Comparison of ENCODE assay signal across 9 cellular contexts in genomic region chr5:139271201-139272027, GRCh38. TPM values are rescaled to one million over a fixed set of nuclear protein-coding genes. Genes with fewer than 3 reads are reported as not detected.
DNase-seq lines count a peak whose midpoint lies in the region; FAIRE-seq and TF ChIP-seq lines count a peak whose summit lies in the region.
"Had no signal": no experiment of that assay in that cellular context is flagged by ENCODE, and none has a peak within 500 bp of the region (broad histone marks: within the 10 kb centered on the region; RNA-seq: fewer than 3 reads in every experiment).

No MANE protein-coding gene starts in this region.

- no peak overlapping the region for H3K18ac ChIP-seq in trophoblast cell (ENCODE audit: low read length)

- H3K9me3 ChIP-seq in mammary epithelial cell (replicated peaks; ENCODE audit: insufficient read depth, low read length) (no peaks in the 10 kb centered on the region), trophoblast cell (ENCODE audit: insufficient read depth, low read depth, low read length) (no peaks in the 10 kb centered on the region), kidney (ENCODE audit: control insufficient read depth in 1 of 2, low read length in 2 of 2) (no peaks in the 10 kb centered on the region)

- H4K12ac ChIP-seq in trophoblast cell (ENCODE audit: low read depth, low read length): no peak overlapping the region

- H4K8ac ChIP-seq in trophoblast cell (ENCODE audit: low read depth, low read length): no peak overlapping the region

- H3K79me2 ChIP-seq in mammary epithelial cell (ENCODE audit: insufficient read depth, low read length): peaks cover 24% of the 10 kb centered on the region
- H3K79me2 ChIP-seq in trophoblast cell (ENCODE audit: control insufficient read depth, insufficient read depth, low read length, poor library complexity): peaks cover 5% of the 10 kb centered on the region

- H3K4me3 ChIP-seq in mammary epithelial cell (replicated peaks in 1 of 3; ENCODE audit: insufficient read depth in 1 of 3, low read depth in 2 of 3, low read length in 3 of 3) (no peak overlapping the region), trophoblast cell (ENCODE audit: low read depth, low read length) (no peak overlapping the region), kidney (ENCODE audit: low read length in 2 of 2) (no peak overlapping the region), dorsolateral prefrontal cortex (no peak overlapping the region)
- H3K4me3 ChIP-seq: skin epidermis had no signal

- no peak overlapping the region for H2BK5ac ChIP-seq in trophoblast cell (ENCODE audit: low read depth, low read length, poor library complexity)

- DNase-seq in GM04503 (ENCODE audit: low read depth) (peak; percentile 47), NCI-H2196 (lab: John Stamatoyannopoulos, UW; ENCODE audit: unreplicated experiment) (peak; percentile 23), mammary epithelial cell (peak; percentile 72), trophoblast cell (peak; percentile 24 to 73), kidney (no peak), anterior cingulate cortex (lab: John Stamatoyannopoulos, UW) (no peak), dorsolateral prefrontal cortex (no peak)
- DNase-seq: substantia nigra had no signal

- H2AK5ac ChIP-seq in trophoblast cell (ENCODE audit: low read length): no peak overlapping the region

- H3K79me1 ChIP-seq in trophoblast cell (ENCODE audit: low read length): peaks cover 8% of the 10 kb centered on the region

- CTCF ChIA-PET in mammary epithelial cell (lab: Charles Lee; ENCODE audit: low non-redundant PET): no interaction called here

- 25% methylated on average over 4 of the region's 4 CpGs for WGBS in mammary epithelial cell (ENCODE audit: low coverage, missing lambda C conversion rate)
- no CpG with 5 or more reads among the region's 4 CpGs for WGBS in trophoblast cell (ENCODE audit: extremely low coverage, insufficient coverage, insufficient read length)

- dilution Hi-C loops in mammary epithelial cell (cut with HindIII; ENCODE audit: low sequenced_read_pairs): no loop called here

- H3K36me3 ChIP-seq in mammary epithelial cell (ENCODE audit: insufficient read depth, low read length): peaks cover 4% of the 10 kb centered on the region
- H3K36me3 ChIP-seq in trophoblast cell (ENCODE audit: control insufficient read depth in 1 of 2, insufficient read depth in 2 of 2, low read length in 2 of 2): peaks cover 2 to 3% of the 10 kb centered on the region in 2 experiments
- no peaks in the 10 kb centered on the region for H3K36me3 ChIP-seq in kidney (ENCODE audit: control insufficient read depth in 1 of 2, insufficient read depth in 2 of 2, low read length in 2 of 2)

- H3K4ac ChIP-seq in trophoblast cell (ENCODE audit: low read depth, low read length): no peak overlapping the region

- FAIRE-seq in kidney (lab: Jason Lieb, UNC): no peak

- intact Hi-C loops in mammary epithelial cell (cut with micrococcal nuclease) (no loop called here), kidney (cut with DNase I) (no loop called here), dorsolateral prefrontal cortex (cut with DNase I) (loop anchor here in 1 of 2 donors (2.0 to 10.0 kb wide), 2 partner anchors 23 to 243 kb away; no protein-coding TSS in a partner anchor)

- H3K23ac ChIP-seq in trophoblast cell (ENCODE audit: low read length): no peak overlapping the region

- H3K27me3 ChIP-seq in mammary epithelial cell (ENCODE audit: insufficient read depth, low read length): no peaks in the 10 kb centered on the region
- H3K27me3 ChIP-seq in trophoblast cell (ENCODE audit: insufficient read depth, low read length): no peaks in the 10 kb centered on the region
- no peaks in the 10 kb centered on the region for H3K27me3 ChIP-seq in dorsolateral prefrontal cortex

- no peak overlapping the region for H3K14ac ChIP-seq in trophoblast cell (ENCODE audit: low read length)

- no peak overlapping the region for H2BK120ac ChIP-seq in trophoblast cell (ENCODE audit: insufficient read depth, low read length, poor library complexity)

- H2AFZ ChIP-seq in mammary epithelial cell (ENCODE audit: low read depth, low read length) (peak overlapping the region; percentile 30), trophoblast cell (ENCODE audit: insufficient read depth, low read length, poor library complexity) (no peak overlapping the region)

- H3K27ac ChIP-seq in mammary epithelial cell (ENCODE audit: insufficient read depth, low read depth, low read length) (peak overlapping the region; percentile 22), trophoblast cell (ENCODE audit: low read depth, low read length) (no peak overlapping the region), kidney (ENCODE audit: low read depth in 2 of 2, low read length in 2 of 2) (no peak overlapping the region), dorsolateral prefrontal cortex (peak overlapping the region in 17 of 59 donors; percentile 1 to 93 (median 27))

- BruUV-seq in mammary epithelial cell (replicated peaks; lab: Mats Ljungman, UMichigan): no TSS peak

- H4K91ac ChIP-seq in trophoblast cell (ENCODE audit: low read depth, low read length): no peak overlapping the region

- in situ Hi-C loops in mammary epithelial cell (cut with MboI; ENCODE audit: low sequenced_read_pairs in 2 of 2): loop anchor here (25.0 kb wide), 2 partner anchors 409 to 684 kb away; partner anchors contain the start of gene HSPA9 (in 2 of the 2)

- TF ChIP-seq CTCF in mammary epithelial cell (conservative IDR thresholded peaks at IDR 0.05 in 1 of 2, IDR thresholded peaks at IDR 0.05 in 1 of 2; ENCODE audit: extremely low read depth in 1 of 2, insufficient read depth in 1 of 2, low read depth in 1 of 2, low read length in 2 of 2) (no peak), kidney (IDR thresholded peaks at IDR 0.05; ENCODE audit: borderline replicate concordance, extremely low read depth, insufficient read depth) (no peak), dorsolateral prefrontal cortex (IDR thresholded peaks at IDR 0.05 in 54 of 56, conservative IDR thresholded peaks at IDR 0.05 in 2 of 56; ENCODE audit: low read depth in 1 of 56, partially characterized antibody in 56 of 56) (no peak)

- no peaks in the 10 kb centered on the region for H4K20me1 ChIP-seq in mammary epithelial cell (ENCODE audit: insufficient read depth, low read length)

- H3K4me1 ChIP-seq in mammary epithelial cell (ENCODE audit: insufficient read depth, low read length) (peaks cover 43% of the 10 kb centered on the region), trophoblast cell (ENCODE audit: control insufficient read depth in 1 of 2, insufficient read depth in 2 of 2, low read length in 2 of 2) (peaks cover 12 to 21% of the 10 kb centered on the region in 2 experiments), kidney (ENCODE audit: control insufficient read depth in 1 of 2, insufficient read depth in 1 of 2, low read depth in 1 of 2, low read length in 2 of 2) (peaks cover 14 to 17% of the 10 kb centered on the region in 2 donors)

- H2BK12ac ChIP-seq in trophoblast cell (ENCODE audit: low read length): no peak overlapping the region

- H3K4me2 ChIP-seq in mammary epithelial cell (ENCODE audit: insufficient read depth, low read depth, low read length): peak overlapping the region; percentile 6
- H3K4me2 ChIP-seq in trophoblast cell (ENCODE audit: low read length): no peak overlapping the region

- no peak overlapping the region for H3K9ac ChIP-seq in mammary epithelial cell (ENCODE audit: insufficient read depth, low read length)
- no peak overlapping the region for H3K9ac ChIP-seq in trophoblast cell (ENCODE audit: low read length)
- no peak overlapping the region for H3K9ac ChIP-seq in kidney (ENCODE audit: low read length in 2 of 2)

RNA-seq across cellular contexts. Expression of gene MATR3, which starts 22.1 kb away (rescaled TPM):
- total RNA-seq in mammary epithelial cell: 100 to 1,000 TPM; 118 to 185 TPM
- 62.8 TPM for polyA plus RNA-seq in mammary epithelial cell
- polyA minus RNA-seq in mammary epithelial cell: 219 TPM
- polyA plus RNA-seq in trophoblast cell (2013): 164 and 185 TPM in 2 replicates
- 215 TPM for total RNA-seq in kidney
- polyA plus RNA-seq in kidney (ENCODE audit: insufficient read depth, low read depth, low replicate concordance): 124 TPM
- 100 to 1,000 TPM; 154 to 477 (median 345) TPM for total RNA-seq in dorsolateral prefrontal cortex

Comparison
In these comparisons a context has a peak if more than half of its experiments do, and no peak if none do; other contexts are left out.
1. DNase-seq: peak in GM04503 (single experiment), NCI-H2196 (single experiment), mammary epithelial cell (single experiment) and trophoblast cell (2 of 2); none in kidney (single experiment), anterior cingulate cortex (0 of 58) and dorsolateral prefrontal cortex (0 of 10).